ENCODE assay signal across 31 cellular contexts in genomic region chr10:86289577-86289868, GRCh38.
A peak's percentile ranks its signal among the peaks of the same experiment; 100 is the strongest.
DNase-seq lines count a peak whose midpoint lies in the region; ATAC-seq, FAIRE-seq and TF ChIP-seq lines count a peak whose summit lies in the region.
"Had no signal": no experiment of that assay in that cellular context is flagged by ENCODE, and none has a peak within 500 bp of the region (broad histone marks: within the 10 kb centered on the region; RNA-seq: fewer than 3 reads in every experiment).

No MANE protein-coding gene starts in this region.

- H3K9ac ChIP-seq in HCT116 (ENCODE audit: low read length) = no peak overlapping the region
- H3K9ac ChIP-seq: GM23248 had no signal

- H3K36me3 Mint-ChIP-seq in chondrocyte (ENCODE audit: low read depth) = no peaks in the 10 kb centered on the region
- H3K36me3 Mint-ChIP-seq: activated naive CD8-positive, alpha-beta T cell had no signal

- intact Hi-C loops in HCT116 (cut with micrococcal nuclease) (no loop called here), posterior vena cava (cut with DNase I) (no loop called here)

- BruUV-seq in HCT116 (replicated peaks; lab: Mats Ljungman, UMichigan) = no TSS peak

- no peaks in the 10 kb centered on the region for H3K9me3 Mint-ChIP-seq in chondrocyte (ENCODE audit: low read depth)
- H3K9me3 Mint-ChIP-seq: activated CD8-positive, alpha-beta T cell treated with anti-CD3 and anti-CD28 coated beads for 36 hours; T-helper 1 cell treated with Interleukin-12 subunit alpha and Interleukin-12 subunit beta and Interleukin-4 antibody, amounts not matched to agents 30 μg/mL and 1 μg/mL, for 36 hours had no signal

- RAD21 ChIA-PET in HCT116 (lab: Charles Lee; ENCODE audit: low non-redundant PET in 1 of 2, low total read pairs in 2 of 2, uncharacterized antibody in 2 of 2, unreplicated experiment in 2 of 2) = no interaction called here

- no peak overlapping the region for H3K4me2 ChIP-seq in HCT116 (ENCODE audit: low read length)

- no peaks in the 10 kb centered on the region for H3K36me3 ChIP-seq in HCT116 (ENCODE audit: control insufficient read depth in 1 of 2, insufficient read depth in 2 of 2, low read length in 2 of 2)
- H3K36me3 ChIP-seq: gastroesophageal sphincter, pancreas, uterus had no signal

- no peaks in the 10 kb centered on the region for H3K4me1 Mint-ChIP-seq in chondrocyte (ENCODE audit: low read depth)

- no peak for FAIRE-seq in frontal cortex (lab: Jason Lieb, UNC)
- FAIRE-seq: pancreas, small intestine had no signal

- H2AFZ ChIP-seq in HCT116 (ENCODE audit: low read depth, low read length, poor library complexity, severe bottlenecking) = no peak overlapping the region
- H2AFZ ChIP-seq: GM23248 had no signal

- H3K27me3 ChIP-seq in HCT116 (ENCODE audit: insufficient read depth, low read length) = no peaks in the 10 kb centered on the region
- H3K27me3 ChIP-seq: pancreas, testis, uterus had no signal

- H3K4me3 Mint-ChIP-seq in chondrocyte (ENCODE audit: unreplicated experiment) = no peak overlapping the region
- H3K4me3 Mint-ChIP-seq: activated CD8-positive, alpha-beta T cell treated with anti-CD3 and anti-CD28 coated beads for 36 hours; activated naive CD8-positive, alpha-beta T cell; T-helper 1 cell treated with Interleukin-12 subunit alpha and Interleukin-12 subunit beta and Interleukin-4 antibody, amounts not matched to agents 30 μg/mL and 1 μg/mL, for 36 hours had no signal

- H3K4me3 ChIP-seq in HCT116 (replicated peaks in 1 of 2; ENCODE audit: low read depth in 1 of 2, low read length in 2 of 2) = no peak overlapping the region
- H3K4me3 ChIP-seq: gastroesophageal sphincter, GM23248, pancreas, SK-N-MC, testis, uterus had no signal

- no peak overlapping the region for H3K27ac ChIP-seq in HCT116 (ENCODE audit: low read depth, low read length)
- H3K27ac ChIP-seq: gastroesophageal sphincter, GM23248, pancreas, RWPE1, SK-N-MC, testis, uterus had no signal

- DNase-seq in NCI-H82 (lab: John Stamatoyannopoulos, UW) (peak; percentile 12), NCI-H82 treated with DMSO at 0.1 percent for 48 hours (lab: John Stamatoyannopoulos, UW; ENCODE audit: unreplicated experiment) (no peak), HCT116 (ENCODE audit: low read depth, low spot score) (no peak), chondrocyte (ENCODE audit: low spot score) (peak; percentile 61), posterior vena cava (ENCODE audit: low spot score) (peak; percentile 45), occipital lobe (lab: John Stamatoyannopoulos, UW) (no peak), frontal cortex (ENCODE audit: low spot score in 2 of 2) (no peak), midbrain (lab: John Stamatoyannopoulos, UW) (no peak)
- DNase-seq: 8988T; activated CD4-positive, CD25-positive, alpha-beta regulatory T cell treated with anti-CD3 and anti-CD28 coated beads, Interleukin-2, amount 50 U/mL, for 72 hours; activated CD8-positive, alpha-beta T cell treated with anti-CD3 and anti-CD28 coated beads for 36 hours; activated T-cell treated with anti-CD3 and anti-CD28 coated beads for 4 hours; DMS79; GDM1; GM23248; hypothalamus; left cardiac atrium; NCI-H446; NCI-H774; OCI-M1; retina; small intestine; stimulated activated naive CD4-positive, alpha-beta T cell treated with Interleukin-2 at 50 U/mL for 16 hours had no signal

- TF ChIP-seq CTCF in HCT116 (IDR thresholded peaks at IDR 0.05 in 2 of 3, conservative IDR thresholded peaks at IDR 0.05 in 1 of 3; ENCODE audit: borderline replicate concordance in 1 of 3, insufficient read depth in 1 of 3, low read depth in 2 of 3, low read length in 2 of 3) = peak in 2 of 3 experiments; percentile 19 to 20; a peak in 2 of 6 replicates
- TF ChIP-seq CTCF in chondrocyte (IDR thresholded peaks at IDR 0.05) = no peak

- no peaks in the 10 kb centered on the region for H3K9me2 ChIP-seq in HCT116 (ENCODE audit: insufficient read depth)

- no peaks in the 10 kb centered on the region for H3K9me3 ChIP-seq in HCT116 (ENCODE audit: control insufficient read depth in 1 of 2, insufficient read depth in 1 of 2, low read depth in 1 of 2, low read length in 2 of 2)
- H3K9me3 ChIP-seq: gastroesophageal sphincter, pancreas, testis, uterus had no signal

- ATAC-seq in HCT116 = peak; percentile 54
- ATAC-seq: activated CD8-positive, alpha-beta T cell treated with anti-CD3 and anti-CD28 coated beads for 36 hours; gastroesophageal sphincter; left cardiac atrium; pancreas had no signal

- no peak overlapping the region for H3K27ac Mint-ChIP-seq in chondrocyte (ENCODE audit: unreplicated experiment)
- H3K27ac Mint-ChIP-seq: activated CD8-positive, alpha-beta T cell treated with anti-CD3 and anti-CD28 coated beads for 36 hours; activated naive CD8-positive, alpha-beta T cell; T-helper 1 cell treated with Interleukin-12 subunit alpha and Interleukin-12 subunit beta and Interleukin-4 antibody, amounts not matched to agents 30 μg/mL and 1 μg/mL, for 36 hours had no signal

- H3K27me3 Mint-ChIP-seq in chondrocyte (ENCODE audit: low read depth) = peaks cover 3% of the 10 kb centered on the region
- H3K27me3 Mint-ChIP-seq: activated CD8-positive, alpha-beta T cell treated with anti-CD3 and anti-CD28 coated beads for 36 hours; activated naive CD8-positive, alpha-beta T cell had no signal

- no peak for TF ChIP-seq POLR2A in HCT116 (IDR thresholded peaks at IDR 0.05; ENCODE audit: borderline replicate concordance, extremely low read depth, insufficient read depth, insufficient read length)

- TF ChIP-seq RAD21 in HCT116 (IDR thresholded peaks at IDR 0.05; ENCODE audit: low read depth) = no peak

- no peaks in the 10 kb centered on the region for H3K79me2 ChIP-seq in HCT116 (ENCODE audit: insufficient read depth, low read length)

- no peaks in the 10 kb centered on the region for H3K4me1 ChIP-seq in HCT116 (ENCODE audit: control insufficient read depth in 1 of 2, insufficient read depth in 2 of 2, low read length in 2 of 2)
- H3K4me1 ChIP-seq: gastroesophageal sphincter, pancreas, testis, uterus had no signal

- H4K20me1 ChIP-seq in HCT116 (ENCODE audit: insufficient read depth) = no peaks in the 10 kb centered on the region

- CTCF ChIA-PET in HCT116 (lab: Charles Lee) = no interaction called here

- POLR2A ChIA-PET in HCT116 (lab: Charles Lee) = no interaction called here

TF ChIP-seq in HCT116, 20 proteins besides CTCF, POLR2A, EP300 and RAD21 (continues in another document):
- TF ChIP-seq SP1 (IDR thresholded peaks at IDR 0.05; ENCODE audit: low read depth) (no peak), YY1 (IDR thresholded peaks at IDR 0.05; ENCODE audit: extremely low read depth, insufficient replicate concordance, low read depth, low read length) (no peak), CBX3 (IDR thresholded peaks at IDR 0.05; ENCODE audit: low read depth) (no peak), POLR2AphosphoS5 (IDR thresholded peaks at IDR 0.05; ENCODE audit: low read depth, low read length) (no peak), ATF3 (IDR thresholded peaks at IDR 0.05) (no peak), JUND (IDR thresholded peaks at IDR 0.05) (no peak), CEBPB (IDR thresholded peaks at IDR 0.05; ENCODE audit: low read depth) (no peak), ZFX (IDR thresholded peaks at IDR 0.05) (no peak), TCF7L2 (IDR thresholded peaks at IDR 0.05; ENCODE audit: borderline replicate concordance, extremely low read depth, insufficient read depth, insufficient read length) (no peak), ZNF274 (IDR thresholded peaks at IDR 0.05; ENCODE audit: low read depth, low read length) (no peak), EZH2phosphoT487 (IDR thresholded peaks at IDR 0.05; ENCODE audit: borderline replicate concordance) (no peak), FOSL1 (IDR thresholded peaks at IDR 0.05; ENCODE audit: low read depth) (no peak), EGR1 (IDR thresholded peaks at IDR 0.05; ENCODE audit: low read depth) (no peak), SIN3A (IDR thresholded peaks at IDR 0.05; ENCODE audit: low read depth) (no peak), ZBTB33 (IDR thresholded peaks at IDR 0.05; ENCODE audit: extremely low read depth, insufficient replicate concordance, low read length) (no peak), EZH2 (IDR thresholded peaks at IDR 0.05) (no peak), ELF1 (IDR thresholded peaks at IDR 0.05; ENCODE audit: borderline replicate concordance, low read depth) (no peak)

Comparison
In these comparisons a context has a peak if more than half of its experiments do, and no peak if none do; other contexts are left out.
1. DNase-seq: peak in NCI-H82 (single experiment), chondrocyte (single experiment) and posterior vena cava (single experiment); none in NCI-H82 treated with DMSO at 0.1 percent for 48 hours (single experiment), HCT116 (single experiment), occipital lobe (single experiment), frontal cortex (0 of 2) and midbrain (single experiment).